Comparison of ENCODE assay signal across 24 cellular contexts in genomic region chr12:111823891-111824290, GRCh38.
"Had no signal": no experiment of that assay in that cellular context is flagged by ENCODE, and none has a peak within 500 bp of the region (broad histone marks: within the 10 kb centered on the region; RNA-seq: fewer than 3 reads in every experiment).

No MANE protein-coding gene starts in this region.

- H3K9me3 ChIP-seq: colonic mucosa, ovary, tibial artery, vagina had no signal

- H3K36me3 ChIP-seq: colonic mucosa, ovary, tibial artery, vagina had no signal

- H3K4me3 ChIP-seq: colonic mucosa, ovary, tibial artery, vagina had no signal

- DNase-seq: activated CD4-positive, alpha-beta memory T cell treated with anti-CD3 and anti-CD28 coated beads, Interleukin-2, amount 10 ng/mL, durations not matched to agents 7 days and 5 days; activated CD4-positive, alpha-beta T cell treated with anti-CD3 and anti-CD28 coated beads for 48 hours; activated CD4-positive, CD25-positive, alpha-beta regulatory T cell; activated CD8-positive, alpha-beta memory T cell treated with anti-CD3 and anti-CD28 coated beads, Interleukin-2, amount 10 ng/mL, durations not matched to agents 7 days and 5 days; activated naive CD4-positive, alpha-beta T cell treated with Interleukin-2 at 50 U/mL for 16 hours; activated T-cell treated with anti-CD3 and anti-CD28 coated beads, Interleukin-2, amount 50 U/mL, for 1 hour; anterior cingulate cortex; colonic mucosa; kidney glomerular epithelial cell; ovary; stimulated activated CD4-positive, alpha-beta T cell treated with anti-CD3 and anti-CD28 coated beads, Interleukin-2, amount 100 ng/mL, for 24 hours; stimulated activated naive CD8-positive, alpha-beta T cell treated with anti-CD3 and anti-CD28 coated beads, Interleukin-15, Interleukin-2, amounts not matched to agents 100 U/mL and 50 U/mL, for 24 hours; substantia nigra; T-helper 1 cell; T-helper 9 cell; tibial artery had no signal

- H3K36me3 Mint-ChIP-seq: activated CD8-positive, alpha-beta memory T cell treated with anti-CD3 and anti-CD28 coated beads, Interleukin-2, amount 10 ng/mL, durations not matched to agents 7 days and 5 days; brain; mesothelial cell of epicardium had no signal

- H3K27ac Mint-ChIP-seq: activated CD4-positive, alpha-beta memory T cell treated with anti-CD3 and anti-CD28 coated beads, Interleukin-2, amount 10 ng/mL, durations not matched to agents 7 days and 5 days; activated CD8-positive, alpha-beta memory T cell treated with anti-CD3 and anti-CD28 coated beads, Interleukin-2, amount 10 ng/mL, durations not matched to agents 7 days and 5 days; activated T-helper 17 cell treated with anti-CD3 and anti-CD28 coated beads, Interleukin-2, amount 50 U/mL, for 72 hours; mesothelial cell of epicardium had no signal

- H3K9me3 Mint-ChIP-seq: activated CD4-positive, alpha-beta memory T cell treated with anti-CD3 and anti-CD28 coated beads, Interleukin-2, amount 10 ng/mL, durations not matched to agents 7 days and 5 days; activated T-helper 17 cell treated with anti-CD3 and anti-CD28 coated beads, Interleukin-2, amount 50 U/mL, for 72 hours; central memory CD8-positive, alpha-beta T cell; neural crest cell had no signal

- H3K4me1 Mint-ChIP-seq: activated CD4-positive, alpha-beta memory T cell treated with anti-CD3 and anti-CD28 coated beads, Interleukin-2, amount 10 ng/mL, durations not matched to agents 7 days and 5 days; activated CD8-positive, alpha-beta memory T cell treated with anti-CD3 and anti-CD28 coated beads, Interleukin-2, amount 10 ng/mL, durations not matched to agents 7 days and 5 days; activated T-helper 17 cell treated with anti-CD3 and anti-CD28 coated beads, Interleukin-2, amount 50 U/mL, for 72 hours; central memory CD8-positive, alpha-beta T cell had no signal

- H3K4me1 ChIP-seq: tibial artery, vagina had no signal

- H3K27ac ChIP-seq: colonic mucosa, ovary, tibial artery, vagina had no signal

- H3K27me3 ChIP-seq: colonic mucosa, ovary, vagina had no signal

- ATAC-seq: activated CD8-positive, alpha-beta memory T cell treated with anti-CD3 and anti-CD28 coated beads, Interleukin-2, amount 10 ng/mL, durations not matched to agents 7 days and 5 days; activated T-helper 17 cell treated with anti-CD3 and anti-CD28 coated beads, Interleukin-2, amount 50 U/mL, for 72 hours; stimulated activated naive CD8-positive, alpha-beta T cell treated with anti-CD3 and anti-CD28 coated beads, Interleukin-15, Interleukin-2, amounts not matched to agents 100 U/mL and 50 U/mL, for 24 hours had no signal

- FAIRE-seq: endometrium, frontal cortex had no signal

- H3K4me3 Mint-ChIP-seq: activated CD4-positive, alpha-beta memory T cell treated with anti-CD3 and anti-CD28 coated beads, Interleukin-2, amount 10 ng/mL, durations not matched to agents 7 days and 5 days; activated CD8-positive, alpha-beta memory T cell treated with anti-CD3 and anti-CD28 coated beads, Interleukin-2, amount 10 ng/mL, durations not matched to agents 7 days and 5 days; activated T-helper 17 cell treated with anti-CD3 and anti-CD28 coated beads, Interleukin-2, amount 50 U/mL, for 72 hours; brain; central memory CD8-positive, alpha-beta T cell; mesothelial cell of epicardium; neural crest cell had no signal
